ENCODE assay signal across 8 cellular contexts in genomic region chr5:141100243-141100805, GRCh38. TPM values are rescaled to one million over a fixed set of nuclear protein-coding genes. Genes with fewer than 3 reads are reported as not detected.
DNase-seq lines count a peak whose midpoint lies in the region; ATAC-seq and TF ChIP-seq lines count a peak whose summit lies in the region.

Gene PCDHB3 (plus strand): TSS chr5:141100473. CDS start chr5:141100650, 177 bp downstream.

- POLR2A ChIA-PET in BJ (lab: Charles Lee), result no interaction called here

- DNase-seq in BJ (ENCODE audit: low read depth) (no peak), NCI-H1417 treated with DMSO at 0.1 percent for 48 hours (lab: John Stamatoyannopoulos, UW) (no peak), activated gamma-delta T cell (lab: John Stamatoyannopoulos, UW) (no peak)
- peak; percentile 53 to 61 for DNase-seq in activated T-cell treated with anti-CD3 and anti-CD28 coated beads, Interleukin-2, amount 50 U/mL, for 48 hours

- H3K27ac ChIP-seq in HUES6 (ENCODE audit: low read depth, low read length) (no peak within 1 kb of the TSS), subcutaneous abdominal adipose tissue (ENCODE audit: low read depth, low read length) (no peak within 1 kb of the TSS)

- CTCF ChIA-PET in BJ (lab: Yijun Ruan, JAX), result no interaction called here

- H3K4me3 ChIP-seq in BJ (ENCODE audit: low read depth, low read length), result peak within 1 kb of the TSS; percentile 27
- H3K4me3 ChIP-seq in HUES6 (ENCODE audit: low read depth, low read length), result peak within 1 kb of the TSS; percentile 20; the same call in 1 of the 2 replicates
- peak within 1 kb of the TSS; percentile 41 for H3K4me3 ChIP-seq in iPS-15b (ENCODE audit: low read depth, low read length)
- peak within 1 kb of the TSS; percentile 56 to 67 (median 66) for H3K4me3 ChIP-seq in subcutaneous abdominal adipose tissue (ENCODE audit: low read depth in 1 of 5, low read length in 5 of 5)

- peaks cover 14% of the 10 kb centered on the region; the same call in 1 of the 2 replicates for H3K9me3 ChIP-seq in HUES6 (ENCODE audit: control insufficient read depth, insufficient read depth, low read depth, low read length)
- H3K9me3 ChIP-seq in iPS-15b (ENCODE audit: control insufficient read depth, insufficient read depth, low read length), result no peaks in the 10 kb centered on the region
- peaks cover 8 to 29% (median 21%) of the 10 kb centered on the region in 5 donors for H3K9me3 ChIP-seq in subcutaneous abdominal adipose tissue (ENCODE audit: control insufficient read depth in 5 of 5, low read length in 5 of 5)

- TF ChIP-seq CTCF in BJ (IDR thresholded peaks at IDR 0.05; ENCODE audit: insufficient read depth, low read depth, low read length), result peak; percentile 37

- H3K9ac ChIP-seq in HUES6 (ENCODE audit: low read length), result no peak within 1 kb of the TSS
- H3K9ac ChIP-seq in iPS-15b (ENCODE audit: low read depth, low read length), result peak within 1 kb of the TSS; percentile 70
- H3K9ac ChIP-seq in subcutaneous abdominal adipose tissue (ENCODE audit: low read length in 5 of 5), result peak within 1 kb of the TSS in 1 of 5 donors; percentile 30

- ATAC-seq in GM18909 (IDR thresholded peaks at IDR 0.05; ENCODE audit: poor library complexity, unreplicated experiment), result no peak

- H3K4me1 ChIP-seq in HUES6 (ENCODE audit: control insufficient read depth, insufficient read depth, low read length), result no peaks in the 10 kb centered on the region
- no peaks in the 10 kb centered on the region for H3K4me1 ChIP-seq in iPS-15b (ENCODE audit: control insufficient read depth, insufficient read depth, low read length)
- H3K4me1 ChIP-seq in subcutaneous abdominal adipose tissue (ENCODE audit: control insufficient read depth in 5 of 5, insufficient read depth in 5 of 5, low read length in 5 of 5), result peaks cover 0 to 9% (median under 1%) of the 10 kb centered on the region in 5 donors

- H3K27me3 ChIP-seq in BJ (ENCODE audit: control insufficient read depth, insufficient read depth, low read length), result no peaks in the 10 kb centered on the region
- H3K27me3 ChIP-seq in HUES6 (ENCODE audit: control insufficient read depth, insufficient read depth, low read length), result no peaks in the 10 kb centered on the region
- H3K27me3 ChIP-seq in iPS-15b (ENCODE audit: control insufficient read depth, insufficient read depth, low read length), result no peaks in the 10 kb centered on the region
- peaks cover 0 to 9% (median 0%) of the 10 kb centered on the region in 5 donors for H3K27me3 ChIP-seq in subcutaneous abdominal adipose tissue (ENCODE audit: control insufficient read depth in 5 of 5, insufficient read depth in 4 of 5, low read length in 5 of 5)

- H3K36me3 ChIP-seq in BJ (ENCODE audit: control insufficient read depth, insufficient read depth, low read length), result no peaks in the 10 kb centered on the region
- H3K36me3 ChIP-seq in HUES6 (ENCODE audit: control insufficient read depth, insufficient read depth, low read length), result 0 out of 2 replicates have a peak, but pooled peaks cover 3% of the 10 kb centered on the region
- H3K36me3 ChIP-seq in iPS-15b (ENCODE audit: control insufficient read depth, insufficient read depth, low read length), result no peaks in the 10 kb centered on the region
- no peaks in the 10 kb centered on the region for H3K36me3 ChIP-seq in subcutaneous abdominal adipose tissue (ENCODE audit: control insufficient read depth in 5 of 5, insufficient read depth in 5 of 5, low read length in 5 of 5)

RNA-seq across cellular contexts. Expression of gene PCDHB3, which starts in this region (rescaled TPM):
- 0.23 and 0.31 TPM in 2 replicates for polyA plus RNA-seq in BJ (2011; rRNA removed)
- 0.24 TPM in 1 of 2 replicates, not detected in the other for polyA minus RNA-seq in BJ (2011; rRNA and poly(A)+ RNA removed)

Comparison
In these comparisons a context has a peak if more than half of its experiments do, and no peak if none do; other contexts are left out.
1. DNase-seq: peak in activated T-cell treated with anti-CD3 and anti-CD28 coated beads, Interleukin-2, amount 50 U/mL, for 48 hours (2 of 2); none in BJ (single experiment), NCI-H1417 treated with DMSO at 0.1 percent for 48 hours (single experiment) and activated gamma-delta T cell (single experiment).
2. Peak in every context shown above with its lines, with median percentiles within 50 percentile points of each other: H3K4me3 ChIP-seq.